In genomic region chr2:181356526-181356925, GRCh38 we compare ENCODE assay signal across 18 cellular contexts.
DNase-seq lines count a peak whose midpoint lies in the region; ATAC-seq and TF ChIP-seq lines count a peak whose summit lies in the region.
"Had no signal": no experiment of that assay in that cellular context is flagged by ENCODE, and none has a peak within 500 bp of the region (broad histone marks: within the 10 kb centered on the region; RNA-seq: fewer than 3 reads in every experiment).

No MANE protein-coding gene starts in this region.

- H3K27ac ChIP-seq in GM23248 = no peak overlapping the region

- H3K27ac Mint-ChIP-seq in nephron progenitor cell = no peak overlapping the region
- H3K27ac Mint-ChIP-seq: B cell, GM23338 had no signal

- no peak for ATAC-seq in HG02642 (IDR thresholded peaks at IDR 0.05; ENCODE audit: poor library complexity, unreplicated experiment)
- ATAC-seq: GM12878, GM23338 had no signal

- no peaks in the 10 kb centered on the region for H3K9me3 Mint-ChIP-seq in nephron progenitor cell
- H3K9me3 Mint-ChIP-seq: CD4-positive, alpha-beta memory T cell; GM23338 had no signal

- no peak overlapping the region for H3K4me3 ChIP-seq in GM23248
- H3K4me3 ChIP-seq in fibroblast of the aortic adventitia (ENCODE audit: low read depth, low read length) = no peak overlapping the region
- H3K4me3 ChIP-seq: GM12878, GM23338 had no signal

- no peaks in the 10 kb centered on the region for H3K79me2 ChIP-seq in GM23248 (ENCODE audit: insufficient read depth)

- peaks cover 31% of the 10 kb centered on the region for H3K4me1 ChIP-seq in GM23248 (ENCODE audit: insufficient read depth)

- TF ChIP-seq CTCF in fibroblast of the aortic adventitia (IDR thresholded peaks at IDR 0.05; ENCODE audit: insufficient read depth, low read length) (no peak), nephron progenitor cell (IDR thresholded peaks at IDR 0.05) (no peak)

- H3K36me3 Mint-ChIP-seq in nephron progenitor cell (ENCODE audit: low read depth) = no peaks in the 10 kb centered on the region

- H3K4me1 Mint-ChIP-seq in nephron progenitor cell = no peaks in the 10 kb centered on the region
- H3K4me1 Mint-ChIP-seq: GM23338 had no signal

- no peaks in the 10 kb centered on the region for H3K9me3 ChIP-seq in GM23248 (ENCODE audit: low read depth)

- H3K36me3 ChIP-seq in GM23248 (ENCODE audit: low read depth) = no peaks in the 10 kb centered on the region

- intact Hi-C loops in head of caudate nucleus (cut with DNase I) = no loop called here

- H3K4me2 ChIP-seq in GM23248 (ENCODE audit: unreplicated experiment) = peak overlapping the region; percentile 15
- H3K4me2 ChIP-seq: GM23338 had no signal

- H3K27me3 Mint-ChIP-seq in nephron progenitor cell (ENCODE audit: low read depth, poor library complexity) = peaks cover 4% of the 10 kb centered on the region
- H3K27me3 Mint-ChIP-seq: B cell; CD4-positive, alpha-beta memory T cell had no signal

- H3K4me3 Mint-ChIP-seq in nephron progenitor cell = no peak overlapping the region
- H3K4me3 Mint-ChIP-seq: B cell; CD4-positive, alpha-beta memory T cell; GM23338 had no signal

- no peak overlapping the region for H2AFZ ChIP-seq in GM23248
- H2AFZ ChIP-seq: GM23338 had no signal

- H3K9me2 ChIP-seq in GM23248 (ENCODE audit: insufficient read depth) = no peaks in the 10 kb centered on the region

- peaks cover 12% of the 10 kb centered on the region; the same call in 1 of the 2 replicates for H3F3A ChIP-seq in GM23248 (ENCODE audit: insufficient read depth)

- no peaks in the 10 kb centered on the region for H3K27me3 ChIP-seq in GM23248 (replicated peaks; ENCODE audit: insufficient read depth)

- DNase-seq in COLO829 (ENCODE audit: low spot score) = peak; percentile 20
- DNase-seq in GM23248 = peak; percentile 52
- DNase-seq in fibroblast of the aortic adventitia (ENCODE audit: low read depth) = peak; percentile 18
- DNase-seq in head of caudate nucleus = no peak
- DNase-seq in mesenteric fat pad (ENCODE audit: low spot score) = no peak
- no peak for DNase-seq in nephron progenitor cell
- DNase-seq: ACHN; CD4-positive, alpha-beta memory T cell; COR-L47; DMS153; DMS79 treated with DMSO at 0.1 percent for 48 hours; H7; IMR-90; KBM-7 had no signal

- in situ Hi-C loops in GM23248 (cut with MboI) = no loop called here

- no peak overlapping the region for H3K9ac ChIP-seq in GM23248

- no peaks in the 10 kb centered on the region for H4K20me1 ChIP-seq in GM23248 (ENCODE audit: insufficient read depth)

Comparison
In these comparisons a context has a peak if more than half of its experiments do, and no peak if none do; other contexts are left out.
1. DNase-seq: peak in COLO829 (single experiment), GM23248 (single experiment) and fibroblast of the aortic adventitia (single experiment); none in head of caudate nucleus (0 of 42), mesenteric fat pad (single experiment) and nephron progenitor cell (single experiment).